In the genomic region with DNA sequence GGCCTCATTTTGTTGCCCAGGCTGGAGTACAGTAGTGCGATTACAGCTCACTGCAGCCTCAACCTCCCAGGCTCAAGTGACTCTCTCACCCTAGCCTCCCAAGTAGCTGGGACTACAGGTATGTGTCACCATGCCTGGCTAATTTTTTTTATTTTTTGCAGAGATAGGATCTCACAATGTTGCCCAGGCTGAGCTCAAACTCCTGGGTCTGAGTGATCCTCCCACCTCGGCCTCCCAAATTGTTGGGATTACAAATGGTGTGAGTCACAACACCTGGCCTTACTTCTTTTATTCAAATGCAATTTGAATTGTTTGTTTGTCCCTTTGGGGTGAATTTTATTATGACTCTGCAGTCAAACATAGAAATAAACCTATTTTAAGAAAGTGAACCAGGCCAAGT, we compare ENCODE assay signal across 17 cellular contexts.
"Had no signal": no experiment of that assay in that cellular context is flagged by ENCODE, and none has a peak within 500 bp of the region (broad histone marks: within the 10 kb centered on the region; RNA-seq: fewer than 3 reads in every experiment).

No MANE protein-coding gene starts in this region.

- H3K27ac ChIP-seq: lower lobe of right lung, neutrophil, pancreas, right lobe of liver, suprapubic skin, thyroid gland had no signal

- H3K4me3 ChIP-seq: lower lobe of right lung, pancreas, right lobe of liver, suprapubic skin, thyroid gland had no signal

- H3K9me3 ChIP-seq: lower lobe of right lung, neutrophil, pancreas, right lobe of liver, suprapubic skin, thyroid gland had no signal

- ATAC-seq: left colon; lower lobe of right lung; natural killer cell treated with Interleukin-12 subunit alpha and Interleukin-12 subunit beta and Interleukin-15 and Interleukin-18, amount 100 ng/mL, for 72 hours; pancreas; right lobe of liver; stimulated activated naive B cell treated with anti-CD40 and anti-IgM and Interleukin-4, amounts not matched to agents 10 μg/mL and 1 μg/mL and 100 μg/mL, for 72 hours had no signal

- DNase-seq: cortex of kidney; effector CD4-positive, alpha-beta T cell; head of caudate nucleus; left colon; left ventricle myocardium superior; lower lobe of right lung; pancreas; retina; right lobe of liver; small intestine; stimulated activated CD4-positive, alpha-beta T cell treated with anti-CD3 and anti-CD28 coated beads, Interleukin-15, amount 100 ng/mL, for 24 hours; stimulated activated CD4-positive, alpha-beta T cell treated with anti-CD3 and anti-CD28 coated beads, Interleukin-2, amount 100 ng/mL, for 48 hours; stimulated activated naive B cell treated with anti-CD40 and anti-IgM and Interleukin-4, amounts not matched to agents 10 μg/mL and 1 μg/mL and 100 μg/mL, for 72 hours; thyroid gland had no signal

- H3K27me3 ChIP-seq: neutrophil, pancreas, right lobe of liver, suprapubic skin, thyroid gland had no signal

- H3K4me1 ChIP-seq: lower lobe of right lung, pancreas, right lobe of liver, suprapubic skin, thyroid gland had no signal

- H3K36me3 ChIP-seq: pancreas, right lobe of liver, suprapubic skin, thyroid gland had no signal
